ENCODE assay signal across 26 cellular contexts in the genomic region with DNA sequence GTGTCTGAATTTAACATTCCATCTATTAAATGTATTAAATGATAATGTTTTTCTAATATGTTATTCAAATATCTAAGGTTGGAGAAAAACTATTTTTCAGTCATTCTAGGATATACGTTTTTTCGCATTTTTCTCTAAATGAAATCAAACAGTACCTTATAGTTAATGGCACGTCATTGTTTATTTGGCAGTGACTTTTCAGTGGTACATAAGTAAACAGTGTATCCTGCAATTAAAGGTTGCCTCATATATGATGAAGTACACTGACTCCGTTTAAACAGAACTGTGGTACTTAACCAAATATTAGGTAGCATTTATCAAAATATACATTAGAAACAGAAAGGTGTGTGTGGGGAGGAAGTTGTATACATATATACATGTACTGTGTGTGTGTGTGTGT.
"Had no signal": no experiment of that assay in that cellular context is flagged by ENCODE, and none has a peak within 500 bp of the region (broad histone marks: within the 10 kb centered on the region; RNA-seq: fewer than 3 reads in every experiment).

No MANE protein-coding gene starts in this region.

- H3K27ac ChIP-seq: KMS-11, SK-N-MC, WERI-Rb-1 had no signal

- ATAC-seq: activated CD4-positive, CD25-positive, alpha-beta regulatory T cell treated with anti-CD3 and anti-CD28 coated beads, Interleukin-2, amount 50 U/mL, for 24 hours; activated CD8-positive, alpha-beta T cell treated with anti-CD3 and anti-CD28 coated beads for 36 hours; Panc1; Right ventricle myocardium inferior; T-cell had no signal

- H3K4me3 ChIP-seq: adrenal gland, MG63, SK-N-MC had no signal

- DNase-seq: activated CD4-positive, alpha-beta T cell treated with anti-CD3 and anti-CD28 coated beads for 4 hours; activated CD8-positive, alpha-beta memory T cell treated with anti-CD3 and anti-CD28 coated beads, Interleukin-2, amount 50 U/mL, for 4 hours; activated CD8-positive, alpha-beta T cell treated with anti-CD3 and anti-CD28 coated beads for 36 hours; activated naive CD4-positive, alpha-beta T cell treated with anti-CD3 and anti-CD28 coated beads, Interleukin-2, amount 50 U/mL, for 16 hours; activated naive CD8-positive, alpha-beta T cell treated with anti-CD3 and anti-CD28 coated beads, Interleukin-2, amount 10 ng/mL, durations not matched to agents 7 days and 5 days; activated T-cell treated with anti-CD3 and anti-CD28 coated beads, Interleukin-2, amount 50 U/mL, for 1 hour; adrenal gland; anterior cingulate cortex; cerebellar nuclear complex; MG63; MV-4-11; NCI-H1092 treated with DMSO at 0.1 percent for 48 hours; NCI-H1930; NCI-H345; NCI-H510A; NCI-H526 treated with DMSO at 0.1 percent for 48 hours; NK-92 treated with Interleukin-12 subunit alpha and Interleukin-12 subunit beta, amount 100 ng/mL, for 24 hours; OCI-M1; RPMI8226; T-cell; WERI-Rb-1 had no signal

- H3K9me3 ChIP-seq: adrenal gland, MG63 had no signal
